Comparison of ENCODE assay signal across 21 cellular contexts in genomic region chr11:66075273-66075672, GRCh38. TPM values are rescaled to one million over a fixed set of nuclear protein-coding genes. Genes with fewer than 3 reads are reported as not detected.
DNase-seq lines count a peak whose midpoint lies in the region; ATAC-seq and TF ChIP-seq lines count a peak whose summit lies in the region.
"Had no signal": no experiment of that assay in that cellular context is flagged by ENCODE, and none has a peak within 500 bp of the region (broad histone marks: within the 10 kb centered on the region; RNA-seq: fewer than 3 reads in every experiment).

No MANE protein-coding gene starts in this region.

- 88% methylated on average over 4 of the region's 4 CpGs for WGBS in smooth muscle cell (ENCODE audit: low lambda C conversion rate)
- 96% methylated on average over 4 of the region's 4 CpGs for WGBS in body of pancreas, 2 donors

- no peak for ATAC-seq in WTC11
- ATAC-seq in body of pancreas: no peak
- ATAC-seq: CD8-positive, alpha-beta T cell had no signal

- TF ChIP-seq POLR2A in body of pancreas (IDR thresholded peaks at IDR 0.05): no peak

- H3K4me1 Mint-ChIP-seq in activated T-cell treated with anti-CD3 and anti-CD28 coated beads, Interleukin-2, amount 50 U/mL, for 24 hours (ENCODE audit: low read depth): peaks cover 78% of the 10 kb centered on the region
- H3K4me1 Mint-ChIP-seq in WTC11 (peaks cover 15% of the 10 kb centered on the region), osteocyte (ENCODE audit: unreplicated experiment) (peaks cover 41% of the 10 kb centered on the region)

- peaks cover 88% of the 10 kb centered on the region for H3K36me3 Mint-ChIP-seq in activated T-cell treated with anti-CD3 and anti-CD28 coated beads, Interleukin-2, amount 50 U/mL, for 24 hours (ENCODE audit: low read depth)
- H3K36me3 Mint-ChIP-seq in WTC11: peaks cover 9% of the 10 kb centered on the region
- peaks cover 14% of the 10 kb centered on the region for H3K36me3 Mint-ChIP-seq in osteocyte (ENCODE audit: unreplicated experiment)

- H3K9ac ChIP-seq in smooth muscle cell (ENCODE audit: low read depth): no peak overlapping the region
- H3K9ac ChIP-seq: BLaER1, GM23248 had no signal

- H3K4me1 ChIP-seq in HEK293 (ENCODE audit: control insufficient read depth, insufficient read depth, low read length) (no peaks in the 10 kb centered on the region; the same call in none of the 2 replicates), smooth muscle cell (ENCODE audit: low read depth) (peaks cover 15% of the 10 kb centered on the region), body of pancreas (peaks cover 12% of the 10 kb centered on the region)

- no peak overlapping the region for H2AFZ ChIP-seq in smooth muscle cell (ENCODE audit: low read depth)
- H2AFZ ChIP-seq: GM23248 had no signal

- DNase-seq in activated T-cell treated with anti-CD3 and anti-CD28 coated beads, Interleukin-2, amount 50 U/mL, for 24 hours: no peak
- DNase-seq in activated T-cell treated with anti-CD3 and anti-CD28 coated beads for 4 hours (no peak), WTC11 (ENCODE audit: low spot score) (no peak), osteocyte (ENCODE audit: extremely low spot score, unreplicated experiment) (peak; percentile 53), smooth muscle cell (lab: John Stamatoyannopoulos, UW; ENCODE audit: unreplicated experiment) (no peak), foreskin fibroblast (no peak), body of pancreas (no peak)
- DNase-seq: Caco-2; CD4-positive, CD25-positive, alpha-beta regulatory T cell; CD8-positive, alpha-beta T cell; DMS153; DND-41; GM23248; H7; HCEC 1CT had no signal

- H3F3A ChIP-seq in smooth muscle cell (ENCODE audit: low read depth): peaks cover 24% of the 10 kb centered on the region

- H3K27ac Mint-ChIP-seq in activated T-cell treated with anti-CD3 and anti-CD28 coated beads, Interleukin-2, amount 50 U/mL, for 24 hours: peak overlapping the region; percentile 63
- H3K27ac Mint-ChIP-seq in WTC11: no peak overlapping the region
- H3K27ac Mint-ChIP-seq in osteocyte (ENCODE audit: unreplicated experiment): no peak overlapping the region

- CTCF ChIA-PET in HEK293 (lab: Yijun Ruan, JAX) (interaction anchor here (0.6 kb wide), 2 partner anchors 28 to 63 kb away, joined by 3 to 4 read pairs; no protein-coding TSS in a partner anchor), WTC11 (lab: Charles Lee) (interaction anchor here (0.7 to 1.4 kb wide), 2 partner anchors 8 to 237 kb away, joined by 3 to 5 read pairs; no protein-coding TSS in a partner anchor)

- TF ChIP-seq CTCF in HEK293 (tag by site-specific recombination; IDR thresholded peaks at IDR 0.05) (no peak), WTC11 (IDR thresholded peaks at IDR 0.05) (no peak), osteocyte (IDR thresholded peaks at IDR 0.05) (no peak), smooth muscle cell (IDR thresholded peaks at IDR 0.05; ENCODE audit: borderline replicate concordance, insufficient read depth, poor library complexity, severe bottlenecking) (no peak), foreskin fibroblast (IDR thresholded peaks at IDR 0.05; ENCODE audit: low read depth, low read length) (no peak), body of pancreas (IDR thresholded peaks at IDR 0.05) (no peak)

- H3K4me3 ChIP-seq in HEK293 (ENCODE audit: low read depth, low read length) (no peak overlapping the region), smooth muscle cell (no peak overlapping the region), foreskin fibroblast (ENCODE audit: low read depth in 1 of 2, low read length in 2 of 2) (no peak overlapping the region), body of pancreas (no peak overlapping the region)
- H3K4me3 ChIP-seq: BLaER1, GM23248 had no signal

- intact Hi-C loops in body of pancreas (cut with DNase I): no loop called here

- peaks cover 79% of the 10 kb centered on the region for H4K20me1 ChIP-seq in smooth muscle cell (ENCODE audit: low read depth)

- H3K27me3 Mint-ChIP-seq in activated T-cell treated with anti-CD3 and anti-CD28 coated beads, Interleukin-2, amount 50 U/mL, for 24 hours: no peaks in the 10 kb centered on the region
- H3K27me3 Mint-ChIP-seq in WTC11 (ENCODE audit: low read depth): no peaks in the 10 kb centered on the region
- H3K27me3 Mint-ChIP-seq in osteocyte (ENCODE audit: unreplicated experiment): no peaks in the 10 kb centered on the region

- POLR2A ChIA-PET in HEK293 (lab: Yijun Ruan, JAX) (interaction anchor here (0.6 kb wide), 3 partner anchors 12 to 1887 kb away, joined by 3 to 4 read pairs (median 4); no protein-coding TSS in a partner anchor), WTC11 (lab: Charles Lee) (interaction anchor here (0.7 kb wide), 1 partner anchor 12 kb away, joined by 4 read pairs; no protein-coding TSS in a partner anchor)

- peaks cover 99% of the 10 kb centered on the region for H3K79me2 ChIP-seq in smooth muscle cell (ENCODE audit: low read depth)

- H3K27ac ChIP-seq in HEK293 (ENCODE audit: extremely low read depth, low read depth, low read length) (no peak overlapping the region), smooth muscle cell (ENCODE audit: low read depth) (no peak overlapping the region), body of pancreas (no peak overlapping the region)
- H3K27ac ChIP-seq: BLaER1, C4-2B, GM23248 had no signal

- H3K27me3 ChIP-seq in smooth muscle cell (ENCODE audit: low read depth) (no peaks in the 10 kb centered on the region), body of pancreas (no peaks in the 10 kb centered on the region)
- H3K27me3 ChIP-seq: BLaER1 had no signal

- H3K4me3 Mint-ChIP-seq in activated T-cell treated with anti-CD3 and anti-CD28 coated beads, Interleukin-2, amount 50 U/mL, for 24 hours: no peak overlapping the region
- H3K4me3 Mint-ChIP-seq in WTC11 (no peak overlapping the region), osteocyte (ENCODE audit: unreplicated experiment) (no peak overlapping the region)
- H3K4me3 Mint-ChIP-seq: CD8-positive, alpha-beta T cell had no signal

- H3K9me3 ChIP-seq in HEK293 (ENCODE audit: control insufficient read depth, insufficient read depth, low read depth, low read length): no peaks in the 10 kb centered on the region
- H3K9me3 ChIP-seq in smooth muscle cell (replicated peaks; ENCODE audit: low read depth): no peaks in the 10 kb centered on the region
- H3K9me3 ChIP-seq in body of pancreas: no peaks in the 10 kb centered on the region
- H3K9me3 ChIP-seq: BLaER1, Caco-2 had no signal

- peaks cover 0 to 26% of the 10 kb centered on the region in 2 experiments; a peak in 2 of 3 replicates for H3K36me3 ChIP-seq in HEK293 (ENCODE audit: control insufficient read depth in 2 of 2, insufficient read depth in 1 of 2, low read length in 2 of 2)
- H3K36me3 ChIP-seq in smooth muscle cell (ENCODE audit: low read depth): no peaks in the 10 kb centered on the region
- no peaks in the 10 kb centered on the region for H3K36me3 ChIP-seq in body of pancreas (replicated peaks in 1 of 2; ENCODE audit: insufficient read depth in 1 of 2, low read depth in 2 of 2)

- no peaks in the 10 kb centered on the region for H3K9me3 Mint-ChIP-seq in activated T-cell treated with anti-CD3 and anti-CD28 coated beads, Interleukin-2, amount 50 U/mL, for 24 hours
- no peaks in the 10 kb centered on the region for H3K9me3 Mint-ChIP-seq in WTC11
- no peaks in the 10 kb centered on the region for H3K9me3 Mint-ChIP-seq in osteocyte (ENCODE audit: unreplicated experiment)
- H3K9me3 Mint-ChIP-seq: CD4-positive, CD25-positive, alpha-beta regulatory T cell; CD8-positive, alpha-beta T cell had no signal

- H3K4me2 ChIP-seq in smooth muscle cell: no peak overlapping the region
- H3K4me2 ChIP-seq: BLaER1 had no signal

TF ChIP-seq in HEK293, 187 proteins besides CTCF, POLR2A, EP300 and RAD21 (continues in another document):
- TF ChIP-seq ZNF843 (tag by site-specific recombination; IDR thresholded peaks at IDR 0.05) (no peak), ZNF121 (tag by site-specific recombination; IDR thresholded peaks at IDR 0.05) (peak; percentile 84), SCRT1 (tag by site-specific recombination; IDR thresholded peaks at IDR 0.05; ENCODE audit: borderline replicate concordance) (no peak), ZNF707 (tag by site-specific recombination; IDR thresholded peaks at IDR 0.05) (no peak), ZNF2 (tag by site-specific recombination; IDR thresholded peaks at IDR 0.05) (no peak)

TF ChIP-seq in WTC11, 78 proteins besides CTCF, POLR2A, EP300 and RAD21:
- TF ChIP-seq ZNF121 (CRISPR knock-in tag; IDR thresholded peaks at IDR 0.05): 0 out of 2 replicates have a peak, but pooled peaks have one; percentile 19
- no peak for TF ChIP-seq NFYB (CRISPR knock-in tag; conservative IDR thresholded peaks at IDR 0.05; ENCODE audit: low read depth)
- TF ChIP-seq, protein P1, sequence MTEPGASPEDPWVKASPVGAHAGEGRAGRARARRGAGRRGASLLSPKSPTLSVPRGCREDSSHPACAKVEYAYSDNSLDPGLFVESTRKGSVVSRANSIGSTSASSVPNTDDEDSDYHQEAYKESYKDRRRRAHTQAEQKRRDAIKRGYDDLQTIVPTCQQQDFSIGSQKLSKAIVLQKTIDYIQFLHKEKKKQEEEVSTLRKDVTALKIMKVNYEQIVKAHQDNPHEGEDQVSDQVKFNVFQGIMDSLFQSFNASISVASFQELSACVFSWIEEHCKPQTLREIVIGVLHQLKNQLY (CRISPR knock-in tag; IDR thresholded peaks at IDR 0.05): no peak

RNA-seq across cellular contexts. Expression of gene PACS1, which starts 5.2 kb away (rescaled TPM):
- 30.1 to 34.8 TPM (median 30.9 TPM) in 3 replicates for total RNA-seq in WTC11 (2021)
- total RNA-seq in osteocyte: 83.8 and 84.9 TPM in 2 replicates
- 48.0 and 87.6 TPM in 2 replicates for total RNA-seq in smooth muscle cell
- polyA plus RNA-seq in smooth muscle cell: 139 and 140 TPM in 2 replicates
- 10 to 100 TPM; 17.5 to 19.7 TPM for total RNA-seq in body of pancreas

RNA-seq across cellular contexts. Expression of gene SF3B2, which starts 23.1 kb away (rescaled TPM):
- total RNA-seq in WTC11 (2021): 235 to 295 TPM (median 251 TPM) in 3 replicates
- 193 and 198 TPM in 2 replicates for total RNA-seq in osteocyte
- 104 and 125 TPM in 2 replicates for total RNA-seq in smooth muscle cell
- polyA plus RNA-seq in smooth muscle cell: 182 and 203 TPM in 2 replicates
- 100 to 1,000 TPM; 112 to 255 TPM for total RNA-seq in body of pancreas

RNA-seq across cellular contexts. Expression of gene GAL3ST3, which starts 26.3 kb away (rescaled TPM):
- total RNA-seq in WTC11 (2021) (21.3 to 22.6 TPM (median 21.6 TPM) in 3 replicates), osteocyte (0.71 and 0.94 TPM in 2 replicates), smooth muscle cell (0.27 TPM in 1 of 2 replicates, not detected in the other), body of pancreas (1 to 10 TPM in 1 of 2 donors, under 1 TPM in 1; 0.66 to 2.6 TPM)
- polyA plus RNA-seq in smooth muscle cell: 0.23 TPM in 1 of 2 replicates, not detected in the other
- total RNA-seq: A172; Caco-2; CD4-positive, CD25-positive, alpha-beta regulatory T cell; CD8-positive, alpha-beta T cell; GM23248 had no signal
- polyA plus RNA-seq: CD4-positive, CD25-positive, alpha-beta regulatory T cell; GM23248 had no signal

RNA-seq across cellular contexts. Expression of gene CATSPER1, which starts 49.0 kb away (rescaled TPM):
- total RNA-seq in WTC11 (2021) (not detected in 3 replicates), osteocyte (0.54 and 1.1 TPM in 2 replicates), smooth muscle cell (not detected in 2 replicates), body of pancreas (not detected)
- polyA plus RNA-seq in smooth muscle cell: 0.55 and 1.7 TPM in 2 replicates
- total RNA-seq: A673; Caco-2; CD4-positive, CD25-positive, alpha-beta regulatory T cell; CD8-positive, alpha-beta T cell; GM23248; H1; H7 had no signal
- polyA plus RNA-seq: CD4-positive, CD25-positive, alpha-beta regulatory T cell; H1 had no signal
